In the genomic region with DNA sequence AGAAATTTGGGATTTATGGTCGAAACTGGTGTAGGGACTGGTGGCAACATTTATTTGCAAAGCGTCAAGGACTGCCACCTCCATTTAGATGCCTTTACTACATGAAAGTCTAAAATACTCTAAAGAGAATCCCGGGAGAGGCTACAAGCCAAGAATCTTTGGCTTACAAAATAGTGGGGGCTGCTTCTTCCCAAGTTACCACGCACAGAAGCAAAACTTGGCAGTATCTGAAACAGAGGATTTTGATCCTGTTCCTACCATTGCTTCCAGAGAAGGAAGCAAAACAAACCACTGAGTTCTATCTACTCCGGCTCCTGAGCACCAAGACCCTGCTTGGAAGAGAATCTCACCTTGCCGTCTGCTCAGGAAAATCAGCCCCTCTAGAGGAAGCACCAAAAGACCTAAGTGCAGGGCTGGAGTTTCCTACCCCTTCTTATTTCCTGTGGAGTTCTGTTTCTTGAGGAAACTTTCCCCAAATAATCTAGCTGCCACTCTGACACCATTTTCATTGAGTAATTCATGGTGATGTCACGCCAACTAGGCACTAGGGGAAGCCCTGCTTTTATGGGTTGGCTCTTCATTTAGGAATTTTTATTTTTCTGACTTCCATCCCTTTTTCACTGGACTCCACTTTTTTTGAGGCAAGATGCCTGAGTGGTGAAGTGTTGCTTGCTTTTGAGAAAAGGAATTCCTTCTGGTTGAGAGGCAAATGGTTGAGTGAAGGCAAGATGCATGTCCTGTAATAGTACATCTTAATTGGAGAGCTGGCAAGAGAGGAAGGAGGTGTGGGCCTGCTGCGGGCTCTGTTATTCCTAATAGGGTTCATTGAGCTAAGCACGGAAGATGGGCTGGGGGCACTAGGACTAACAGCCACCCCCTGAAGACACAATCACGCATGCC, we compare ENCODE assay signal across 8 cellular contexts. TPM values are rescaled to one million over a fixed set of nuclear protein-coding genes. Genes with fewer than 3 reads are reported as not detected.
A peak's percentile ranks its signal among the peaks of the same experiment; 100 is the strongest.
DNase-seq lines count a peak whose midpoint lies in the region; ATAC-seq and TF ChIP-seq lines count a peak whose summit lies in the region.

No MANE protein-coding gene starts in this region.

- H3K27ac ChIP-seq in mammary epithelial cell (ENCODE audit: insufficient read depth, low read depth, low read length): peak overlapping the region; percentile 12
- H3K27ac ChIP-seq in muscle layer of duodenum (ENCODE audit: low read length): peak overlapping the region; percentile 45

- intact Hi-C loops in Caco-2 (cut with micrococcal nuclease; ENCODE audit: unreplicated experiment) (loop anchor here (2.0 to 5.0 kb wide), 4 partner anchors 30 to 106 kb away; a partner anchor contains a TSS), mammary epithelial cell (cut with micrococcal nuclease) (no loop called here)

- DNase-seq in Caco-2 (no peak), mammary epithelial cell (peak; percentile 56), NAMALWA (ENCODE audit: low spot score) (no peak)
- no peak for DNase-seq in Jurkat, Clone E6-1 (ENCODE audit: low read depth, low spot score)

- peaks cover 2% of the 10 kb centered on the region for H3K36me3 Mint-ChIP-seq in Caco-2 (ENCODE audit: insufficient read depth, unreplicated experiment)

- no peaks in the 10 kb centered on the region for H4K20me1 ChIP-seq in mammary epithelial cell (ENCODE audit: insufficient read depth, low read length)

- CTCF ChIA-PET in Caco-2 (lab: Charles Lee) (interaction anchor here (0.6 to 1.4 kb wide), 7 partner anchors 9 to 246 kb away, joined by 3 to 10 read pairs (median 4); no protein-coding TSS in a partner anchor), mammary epithelial cell (lab: Charles Lee; ENCODE audit: low non-redundant PET) (no interaction called here)

- ATAC-seq in GM21360 (IDR thresholded peaks at IDR 0.05; ENCODE audit: unreplicated experiment) (no peak), GM18870 (IDR thresholded peaks at IDR 0.05; ENCODE audit: unreplicated experiment) (no peak), GM18858 (IDR thresholded peaks at IDR 0.05; ENCODE audit: unreplicated experiment) (no peak)

- peaks cover 56% of the 10 kb centered on the region for H3K4me1 ChIP-seq in Caco-2
- H3K4me1 ChIP-seq in mammary epithelial cell (ENCODE audit: insufficient read depth, low read length): peaks cover 34% of the 10 kb centered on the region
- H3K4me1 ChIP-seq in muscle layer of duodenum (ENCODE audit: control insufficient read depth in 1 of 2, insufficient read depth in 2 of 2, low read length in 2 of 2): peaks cover 31 to 46% of the 10 kb centered on the region in 2 donors

- peak overlapping the region; percentile 73 for H3K4me2 ChIP-seq in mammary epithelial cell (ENCODE audit: insufficient read depth, low read depth, low read length)

- H3K9me3 ChIP-seq in Caco-2 (no peaks in the 10 kb centered on the region), mammary epithelial cell (replicated peaks; ENCODE audit: insufficient read depth, low read length) (no peaks in the 10 kb centered on the region), muscle layer of duodenum (ENCODE audit: control insufficient read depth in 1 of 2, low read length in 2 of 2) (no peaks in the 10 kb centered on the region)

- 52% methylated on average over 10 of the region's 10 CpGs for WGBS in mammary epithelial cell (ENCODE audit: low coverage, missing lambda C conversion rate)

- H2AFZ ChIP-seq in mammary epithelial cell (ENCODE audit: low read depth, low read length): peak overlapping the region; percentile 84

- in situ Hi-C loops in mammary epithelial cell (cut with MboI; ENCODE audit: low sequenced_read_pairs in 2 of 2): no loop called here

- no peak overlapping the region for H3K9ac ChIP-seq in mammary epithelial cell (ENCODE audit: insufficient read depth, low read length)

- no peak overlapping the region for H3K4me3 ChIP-seq in Caco-2 (ENCODE audit: low read depth, low read length)
- H3K4me3 ChIP-seq in Jurkat, Clone E6-1 (ENCODE audit: low read length): peak overlapping the region; percentile 17
- no peak overlapping the region for H3K4me3 ChIP-seq in mammary epithelial cell (replicated peaks in 1 of 3; ENCODE audit: insufficient read depth in 1 of 3, low read depth in 2 of 3, low read length in 3 of 3)
- peak overlapping the region; percentile 35 to 42 for H3K4me3 ChIP-seq in muscle layer of duodenum (ENCODE audit: low read depth in 1 of 2, low read length in 2 of 2)

- TF ChIP-seq CTCF in Caco-2 (IDR thresholded peaks at IDR 0.05; ENCODE audit: insufficient read depth in 1 of 2, low read depth in 1 of 2, low read length in 1 of 2, severe bottlenecking in 1 of 2, unreplicated experiment in 1 of 2): no peak
- TF ChIP-seq CTCF in mammary epithelial cell (conservative IDR thresholded peaks at IDR 0.05 in 1 of 2, IDR thresholded peaks at IDR 0.05 in 1 of 2; ENCODE audit: extremely low read depth in 1 of 2, insufficient read depth in 1 of 2, low read depth in 1 of 2, low read length in 2 of 2): no peak

- dilution Hi-C loops in mammary epithelial cell (cut with HindIII; ENCODE audit: low sequenced_read_pairs): no loop called here

- H3K4me3 Mint-ChIP-seq in Caco-2 (ENCODE audit: unreplicated experiment): peak overlapping the region; percentile 59

- no peaks in the 10 kb centered on the region for H3K27me3 ChIP-seq in Caco-2 (replicated peaks; ENCODE audit: control insufficient read depth, insufficient read depth, low read length)
- no peaks in the 10 kb centered on the region for H3K27me3 ChIP-seq in mammary epithelial cell (ENCODE audit: insufficient read depth, low read length)
- no peaks in the 10 kb centered on the region for H3K27me3 ChIP-seq in muscle layer of duodenum (ENCODE audit: low read depth, low read length)

- H3K27me3 Mint-ChIP-seq in Caco-2 (ENCODE audit: insufficient read depth, unreplicated experiment): no peaks in the 10 kb centered on the region

- peaks cover 48% of the 10 kb centered on the region for H3K4me1 Mint-ChIP-seq in Caco-2 (ENCODE audit: low read depth, unreplicated experiment)

- no peaks in the 10 kb centered on the region for H3K9me3 Mint-ChIP-seq in Caco-2 (ENCODE audit: unreplicated experiment)

- H3K36me3 ChIP-seq in Caco-2 (ENCODE audit: control insufficient read depth, insufficient read depth, low read length): no peaks in the 10 kb centered on the region
- no peaks in the 10 kb centered on the region for H3K36me3 ChIP-seq in mammary epithelial cell (ENCODE audit: insufficient read depth, low read length)
- H3K36me3 ChIP-seq in muscle layer of duodenum (ENCODE audit: control insufficient read depth in 1 of 2, insufficient read depth in 2 of 2, low read length in 2 of 2): no peaks in the 10 kb centered on the region

- peak overlapping the region; percentile 84 for H3K27ac Mint-ChIP-seq in Caco-2 (ENCODE audit: unreplicated experiment)

- TSS peak; percentile 56 for BruUV-seq in Caco-2 (replicated peaks; lab: Mats Ljungman, UMichigan)
- BruUV-seq in mammary epithelial cell (replicated peaks; lab: Mats Ljungman, UMichigan): no TSS peak

- POLR2A ChIA-PET in Caco-2 (lab: Charles Lee): interaction anchor here (0.5 to 1.6 kb wide), 5 partner anchors 9 to 80 kb away, joined by 4 to 32 read pairs (median 4); a partner anchor contains a TSS

- H3K79me2 ChIP-seq in mammary epithelial cell (ENCODE audit: insufficient read depth, low read length): no peaks in the 10 kb centered on the region

RNA-seq across cellular contexts. Expression of a gene that starts 36.8 kb away (rescaled TPM):
- 122 and 125 TPM in 2 replicates for total RNA-seq in Caco-2 (2022)
- polyA plus RNA-seq in Jurkat, Clone E6-1 (2012; ENCODE audit: insufficient read depth, insufficient read length): 11.7 TPM
- total RNA-seq in mammary epithelial cell: 10 to 100 TPM; 32.0 to 32.2 TPM
- 19.9 TPM for polyA plus RNA-seq in mammary epithelial cell
- polyA minus RNA-seq in mammary epithelial cell: 35.2 TPM

Comparison
In these comparisons a context has a peak if more than half of its experiments do, and no peak if none do; other contexts are left out.
1. H3K4me3 ChIP-seq: peak in Jurkat, Clone E6-1 (single experiment) and muscle layer of duodenum (2 of 2); none in Caco-2 (single experiment) and mammary epithelial cell (0 of 3).